ENCODE assay signal across 8 cellular contexts in genomic region chr19:10112895-10113591, GRCh38. TPM values are rescaled to one million over a fixed set of nuclear protein-coding genes. Genes with fewer than 3 reads are reported as not detected.
DNase-seq lines count a peak whose midpoint lies in the region; ATAC-seq, FAIRE-seq and TF ChIP-seq lines count a peak whose summit lies in the region.

No MANE protein-coding gene starts in this region.

- TF ChIP-seq CTCF in A549 (IDR thresholded peaks at IDR 0.05) (peak; percentile 51), GM13977 (IDR thresholded peaks at IDR 0.05; ENCODE audit: extremely low read depth, insufficient read depth, missing control alignments) (peak; percentile 84), Panc1 (IDR thresholded peaks at IDR 0.05) (peak; percentile 85), spleen (IDR thresholded peaks at IDR 0.05 in 8 of 11, conservative IDR thresholded peaks at IDR 0.05 in 3 of 11) (peak; percentile 36 to 74 (median 66))

- in situ Hi-C loops in GM13977 (cut with MboI; ENCODE audit: low pct_unique_long_range_greater_than_20kb, low sequenced_read_pairs, unreplicated experiment) (no loop called here), Panc1 (cut with HindIII; ENCODE audit: low pct_unique_long_range_greater_than_20kb, low sequenced_read_pairs) (no loop called here)

- no peak overlapping the region for H3K4me3 ChIP-seq in A549
- H3K4me3 ChIP-seq in Panc1 (ENCODE audit: low read depth in 2 of 2, low read length in 2 of 2), result no peak overlapping the region
- peak overlapping the region in 5 of 8 donors; percentile 19 to 60 (median 25) for H3K4me3 ChIP-seq in spleen
- H3K4me3 ChIP-seq in SJCRH30, result no peak overlapping the region

- ATAC-seq in A549 (peak; percentile 35 to 62), Panc1 (peak; percentile 61), HG03457 (IDR thresholded peaks at IDR 0.05; ENCODE audit: unreplicated experiment) (no peak)

- FAIRE-seq in A549 (lab: Jason Lieb, UNC), result no peak

- H3K27me3 ChIP-seq in Panc1 (ENCODE audit: control insufficient read depth, insufficient read depth, low read length), result no peaks in the 10 kb centered on the region
- H3K27me3 ChIP-seq in spleen (replicated peaks in 1 of 7), result no peaks in the 10 kb centered on the region
- no peaks in the 10 kb centered on the region for H3K27me3 ChIP-seq in SJCRH30

- DNase-seq in A549 (ENCODE audit: low read depth in 1 of 2, low spot score in 1 of 2) (peak in 1 of 2 experiments; percentile 64), GM13977 (ENCODE audit: low spot score) (peak; percentile 68), Panc1 (ENCODE audit: low read depth, low spot score) (no peak), glomerular visceral epithelial cell (ENCODE audit: extremely low spot score) (peak; percentile 45), spleen (peak; percentile 89), SJCRH30 (no peak)
- DNase-seq in activated T-helper 9 cell treated with anti-CD3 and anti-CD28 coated beads, Interleukin-2, amount 50 U/mL, for 16 hours (ENCODE audit: low read depth), result peak; percentile 57

- no peaks in the 10 kb centered on the region for H3K9me3 ChIP-seq in A549
- no peaks in the 10 kb centered on the region for H3K9me3 ChIP-seq in Panc1 (ENCODE audit: control insufficient read depth, insufficient read depth, low read depth, low read length)
- no peaks in the 10 kb centered on the region for H3K9me3 ChIP-seq in spleen
- H3K9me3 ChIP-seq in SJCRH30 (replicated peaks), result no peaks in the 10 kb centered on the region

- H3K4me1 ChIP-seq in A549, result peaks cover 21% of the 10 kb centered on the region; the same call in 2 of the 3 replicates
- H3K4me1 ChIP-seq in Panc1 (ENCODE audit: control insufficient read depth, insufficient read depth, low read length), result peaks cover 8% of the 10 kb centered on the region
- H3K4me1 ChIP-seq in spleen, result peaks cover 22 to 100% (median 59%) of the 10 kb centered on the region in 6 donors
- no peaks in the 10 kb centered on the region for H3K4me1 ChIP-seq in SJCRH30

- POLR2A ChIA-PET in A549 (lab: Yijun Ruan, JAX), result interaction anchor here (0.6 to 1.6 kb wide), 4 partner anchors 17 to 487 kb away, joined by 3 to 9 read pairs (median 4); no protein-coding TSS in a partner anchor
- POLR2A ChIA-PET in Panc1 (lab: Charles Lee), result interaction anchor here (0.5 kb wide), 2 partner anchors 253 to 468 kb away, joined by 3 to 4 read pairs; no protein-coding TSS in a partner anchor

- no peak for TF ChIP-seq EP300 in A549 (IDR thresholded peaks at IDR 0.05)

- BruUV-seq in Panc1 (replicated peaks; lab: Mats Ljungman, UMichigan), result no TSS peak

- CTCF ChIA-PET in A549 (lab: Yijun Ruan, JAX), result interaction anchor here (0.6 to 2.3 kb wide), 7 partner anchors 9 to 182 kb away, joined by 3 to 12 read pairs (median 3); no protein-coding TSS in a partner anchor
- CTCF ChIA-PET in Panc1 (lab: Charles Lee), result interaction anchor here (0.8 kb wide), 1 partner anchor 39 kb away, joined by 3 read pairs; no protein-coding TSS in a partner anchor

- H3K36me3 ChIP-seq in Panc1 (ENCODE audit: control insufficient read depth, insufficient read depth, low read length) (peaks cover 4% of the 10 kb centered on the region), spleen (peaks cover 9 to 83% (median 79%) of the 10 kb centered on the region in 6 donors), SJCRH30 (peaks cover 74% of the 10 kb centered on the region)

- TF ChIP-seq POLR2A in A549 (IDR thresholded peaks at IDR 0.05; ENCODE audit: low read length) (no peak), spleen (IDR thresholded peaks at IDR 0.05) (no peak)

- intact Hi-C loops in Panc1 (cut with micrococcal nuclease; ENCODE audit: unreplicated experiment), result no loop called here
- intact Hi-C loops in spleen (cut with DNase I; ENCODE audit: low total_unique reads), result loop anchor here (10.0 kb wide), 1 partner anchor 142 kb away; the partner anchor contains the start of gene MRPL4

- 55% methylated on average over 13 of the region's 25 CpGs for WGBS in A549 (ENCODE audit: missing lambda C conversion rate)
- 25 to 35% (median 28%) methylated on average over 22 to 25 of the region's 25 CpGs for WGBS in spleen, 5 donors

- peak; percentile 30 to 33; a peak in 2 of 5 replicates for TF ChIP-seq RAD21 in A549 (conservative IDR thresholded peaks at IDR 0.05 in 1 of 2, IDR thresholded peaks at IDR 0.05 in 1 of 2)

- H3K27ac ChIP-seq in A549 (peak overlapping the region in 1 of 2 experiments; percentile 34; a peak in 2 of 6 replicates), Panc1 (ENCODE audit: low read length) (no peak overlapping the region; the same call in 1 of the 2 replicates), spleen (peak overlapping the region; percentile 35 to 87 (median 63)), SJCRH30 (no peak overlapping the region)

- H3K4me2 ChIP-seq in A549, result no peak overlapping the region

TF ChIP-seq in A549, 52 proteins besides CTCF, POLR2A, EP300 and RAD21 (continues in another document):
- TF ChIP-seq TP53 (CRISPR knock-in tag; IDR thresholded peaks at IDR 0.05) (peak; percentile 14; the same call in 1 of the 2 replicates), NFE2L2 (conservative IDR thresholded peaks at IDR 0.05; ENCODE audit: low read length) (no peak), FOSB (CRISPR knock-in tag; IDR thresholded peaks at IDR 0.05) (0 out of 2 replicates have a peak, but pooled peaks have one; percentile 52), KDM5A (IDR thresholded peaks at IDR 0.05) (no peak), JUN (IDR thresholded peaks at IDR 0.05) (peak in 1 of 2 experiments; percentile 27; a peak in 1 of 5 replicates), HES2 (IDR thresholded peaks at IDR 0.05) (no peak)

RNA-seq across cellular contexts. Expression of gene P2RY11, which starts 1.6 kb away (rescaled TPM):
- polyA plus RNA-seq in A549 (2011; rRNA removed), result 1.9 and 2.3 TPM in 2 replicates
- polyA plus RNA-seq in A549 (2012; cell fraction: cytosol; rRNA removed), result 3.6 and 5.1 TPM in 2 replicates
- polyA plus RNA-seq in A549 (2012; cell fraction: nucleus; rRNA removed), result 29.9 and 47.2 TPM in 2 replicates
- 5.8 to 9.0 TPM (median 6.4 TPM) in 3 replicates for polyA plus RNA-seq in A549 (2017; fragmentation: RNase III; extraction: RNeasy Plus Mini Kit Qiagen cat#74134 plus additional on column Dnase treatment)
- 2.6 and 3.1 TPM in 2 replicates for polyA minus RNA-seq in A549 (2011; rRNA and poly(A)+ RNA removed)
- 12.5 TPM for total RNA-seq in Panc1 (2021; ENCODE audit: unreplicated experiment)
- 18.5 TPM for polyA plus RNA-seq in Panc1 (2012; ENCODE audit: insufficient read length)
- 10 to 100 TPM; 10.9 to 24.2 (median 18.2) TPM for total RNA-seq in spleen
- polyA plus RNA-seq in spleen, result 10 to 100 TPM in 2 of 3 donors, 1 to 10 TPM in 1; 7.9 to 18.2 (median 14.7) TPM
- 10.7 and 10.8 TPM in 2 replicates for total RNA-seq in SJCRH30 (2014; rRNA removed; shearing (Covaris generic))

RNA-seq across cellular contexts. Expression of gene EIF3G, which starts 6.7 kb away (rescaled TPM):
- polyA plus RNA-seq in A549 (2011; rRNA removed) (60.9 and 81.6 TPM in 2 replicates), A549 (2017; fragmentation: RNase III; extraction: RNeasy Plus Mini Kit Qiagen cat#74134 plus additional on column Dnase treatment) (147 to 160 TPM (median 151 TPM) in 3 replicates), spleen (100 to 1,000 TPM; 200 to 262 (median 213) TPM)
- 184 and 200 TPM in 2 replicates for polyA plus RNA-seq in A549 (2012; cell fraction: cytosol; rRNA removed)
- polyA plus RNA-seq in A549 (2012; cell fraction: nucleus; rRNA removed), result 525 and 617 TPM in 2 replicates
- 35.9 and 38.4 TPM in 2 replicates for polyA minus RNA-seq in A549 (2011; rRNA and poly(A)+ RNA removed)
- total RNA-seq in Panc1 (2021; ENCODE audit: unreplicated experiment) (233 TPM), spleen (100 to 1,000 TPM; 165 to 209 (median 194) TPM)
- polyA plus RNA-seq in Panc1 (2012; ENCODE audit: insufficient read length), result 320 TPM
- 179 and 186 TPM in 2 replicates for total RNA-seq in SJCRH30 (2014; rRNA removed; shearing (Covaris generic))

RNA-seq across cellular contexts. Expression of gene PPAN, which starts 6.9 kb away (rescaled TPM):
- polyA plus RNA-seq in A549 (2011; rRNA removed) (26.6 and 30.8 TPM in 2 replicates), A549 (2017; fragmentation: RNase III; extraction: RNeasy Plus Mini Kit Qiagen cat#74134 plus additional on column Dnase treatment) (64.0 to 68.1 TPM (median 65.0 TPM) in 3 replicates), spleen (10 to 100 TPM; 46.1 to 90.2 (median 60.3) TPM)
- 62.0 and 66.6 TPM in 2 replicates for polyA plus RNA-seq in A549 (2012; cell fraction: cytosol; rRNA removed)
- 125 and 154 TPM in 2 replicates for polyA plus RNA-seq in A549 (2012; cell fraction: nucleus; rRNA removed)
- 114 and 119 TPM in 2 replicates for polyA minus RNA-seq in A549 (2011; rRNA and poly(A)+ RNA removed)
- total RNA-seq in Panc1 (2021; ENCODE audit: unreplicated experiment) (63.3 TPM), spleen (10 to 100 TPM; 26.8 to 52.1 (median 40.9) TPM)
- 72.0 TPM for polyA plus RNA-seq in Panc1 (2012; ENCODE audit: insufficient read length)
- 44.7 and 47.0 TPM in 2 replicates for total RNA-seq in SJCRH30 (2014; rRNA removed; shearing (Covaris generic))

RNA-seq across cellular contexts. Expression of gene ANGPTL6, which starts 10.6 kb away (rescaled TPM):
- polyA plus RNA-seq in A549 (2011; rRNA removed) (0.04 and 0.19 TPM in 2 replicates), A549 (2017; fragmentation: RNase III; extraction: RNeasy Plus Mini Kit Qiagen cat#74134 plus additional on column Dnase treatment) (0.12 to 0.31 TPM (median 0.18 TPM) in 3 replicates), spleen (10 to 100 TPM; 10.6 to 18.4 (median 12.6) TPM)
- 0.08 and 0.11 TPM in 2 replicates for polyA plus RNA-seq in A549 (2012; cell fraction: cytosol; rRNA removed)
- 0.34 and 0.50 TPM in 2 replicates for polyA plus RNA-seq in A549 (2012; cell fraction: nucleus; rRNA removed)
- 0.24 and 0.33 TPM in 2 replicates for polyA minus RNA-seq in A549 (2011; rRNA and poly(A)+ RNA removed)
- total RNA-seq in Panc1 (2021; ENCODE audit: unreplicated experiment) (0.74 TPM), spleen (1 to 10 TPM; 1.4 to 4.8 (median 3.4) TPM)
- 0.87 TPM for polyA plus RNA-seq in Panc1 (2012; ENCODE audit: insufficient read length)
- total RNA-seq in SJCRH30 (2014; rRNA removed; shearing (Covaris generic)), result 0.10 TPM in 1 of 2 replicates, not detected in the other

RNA-seq across cellular contexts. Expression of gene SHFL, which starts 26.9 kb away (rescaled TPM):
- polyA plus RNA-seq in A549 (2011; rRNA removed) (9.1 and 10.1 TPM in 2 replicates), A549 (2017; fragmentation: RNase III; extraction: RNeasy Plus Mini Kit Qiagen cat#74134 plus additional on column Dnase treatment) (10.5 to 16.4 TPM (median 12.5 TPM) in 3 replicates), spleen (10 to 100 TPM; 33.0 to 55.8 (median 42.6) TPM)
- 11.7 and 14.0 TPM in 2 replicates for polyA plus RNA-seq in A549 (2012; cell fraction: cytosol; rRNA removed)
- polyA plus RNA-seq in A549 (2012; cell fraction: nucleus; rRNA removed), result 33.6 and 40.8 TPM in 2 replicates
- polyA minus RNA-seq in A549 (2011; rRNA and poly(A)+ RNA removed), result 6.4 and 7.7 TPM in 2 replicates
- total RNA-seq in Panc1 (2021; ENCODE audit: unreplicated experiment) (17.4 TPM), spleen (10 to 100 TPM; 52.2 to 65.6 (median 57.8) TPM)
- 21.7 TPM for polyA plus RNA-seq in Panc1 (2012; ENCODE audit: insufficient read length)
- total RNA-seq in SJCRH30 (2014; rRNA removed; shearing (Covaris generic)), result 0.08 TPM in 1 of 2 replicates, not detected in the other

Comparison
In these comparisons a context has a peak if more than half of its experiments do, and no peak if none do; other contexts are left out.
1. DNase-seq: peak in GM13977 (single experiment), activated T-helper 9 cell treated with anti-CD3 and anti-CD28 coated beads, Interleukin-2, amount 50 U/mL, for 16 hours (single experiment), glomerular visceral epithelial cell (single experiment) and spleen (single experiment); none in Panc1 (single experiment) and SJCRH30 (0 of 2).
2. H3K27ac ChIP-seq: peak in spleen (8 of 8); none in Panc1 (single experiment) and SJCRH30 (single experiment).
3. H3K4me3 ChIP-seq: peak in spleen (5 of 8); none in A549 (single experiment), Panc1 (0 of 2) and SJCRH30 (single experiment).
4. Peak in every context shown above with its lines, with median percentiles within 50 percentile points of each other: CTCF ChIP-seq.